ENCODE assay signal across 8 cellular contexts in genomic region chr5:73447234-73448071, GRCh38. TPM values are rescaled to one million over a fixed set of nuclear protein-coding genes. Genes with fewer than 3 reads are reported as not detected.
DNase-seq lines count a peak whose midpoint lies in the region; ATAC-seq and TF ChIP-seq lines count a peak whose summit lies in the region.

No MANE protein-coding gene starts in this region.

- no peaks in the 10 kb centered on the region for H3K9me3 ChIP-seq in esophagus muscularis mucosa
- peaks cover 3% of the 10 kb centered on the region for H3K9me3 ChIP-seq in neuron (ENCODE audit: low read length)

- H3K4me1 Mint-ChIP-seq in activated CD4-positive, alpha-beta memory T cell treated with anti-CD3 and anti-CD28 coated beads for 36 hours (ENCODE audit: low read depth), result peaks cover 22% of the 10 kb centered on the region

- H3K4me1 ChIP-seq in esophagus muscularis mucosa (peaks cover 16 to 65% (median 49%) of the 10 kb centered on the region in 4 donors), neuron (ENCODE audit: insufficient read depth, low read length) (peaks cover 9% of the 10 kb centered on the region)

- H3K27ac Mint-ChIP-seq in activated CD4-positive, alpha-beta memory T cell treated with anti-CD3 and anti-CD28 coated beads for 36 hours, result peak overlapping the region; percentile 42

- TF ChIP-seq CTCF in esophagus muscularis mucosa (IDR thresholded peaks at IDR 0.05), result no peak

- WGBS in esophagus muscularis mucosa, result no CpG with 5 or more reads among the region's 127 CpGs

- peak overlapping the region; percentile 75 for H3K4me3 Mint-ChIP-seq in activated CD4-positive, alpha-beta memory T cell treated with anti-CD3 and anti-CD28 coated beads for 36 hours

- no peak for TF ChIP-seq POLR2A in esophagus muscularis mucosa (IDR thresholded peaks at IDR 0.05; ENCODE audit: low read depth)

- DNase-seq in Right ventricle myocardium superior (peak; percentile 54), Right ventricle myocardium inferior (ENCODE audit: missing footprints) (no peak), M059J (ENCODE audit: low read depth) (peak; percentile 61), esophagus muscularis mucosa (ENCODE audit: extremely low spot score) (peak; percentile 91), AML-193 (lab: John Stamatoyannopoulos, UW) (no peak), C1 segment of cervical spinal cord (lab: John Stamatoyannopoulos, UW) (no peak)
- DNase-seq in activated CD4-positive, alpha-beta memory T cell treated with anti-CD3 and anti-CD28 coated beads for 36 hours, result peak; percentile 64

- peaks cover 4 to 83% (median 57%) of the 10 kb centered on the region in 4 donors for H3K27me3 ChIP-seq in esophagus muscularis mucosa
- H3K27me3 ChIP-seq in neuron (ENCODE audit: insufficient read depth, low read length), result peaks cover 74% of the 10 kb centered on the region

- H3K4me3 ChIP-seq in esophagus muscularis mucosa (peak overlapping the region; percentile 64 to 83 (median 71)), neuron (ENCODE audit: low read length) (peak overlapping the region; percentile 45)

- H3K27me3 Mint-ChIP-seq in activated CD4-positive, alpha-beta memory T cell treated with anti-CD3 and anti-CD28 coated beads for 36 hours, result peaks cover 69% of the 10 kb centered on the region

- no peak for ATAC-seq in Right ventricle myocardium superior (ENCODE audit: poor library complexity)
- ATAC-seq in Right ventricle myocardium inferior, result no peak

- no peak for TF ChIP-seq EP300 in esophagus muscularis mucosa (IDR thresholded peaks at IDR 0.05)

- peak overlapping the region; percentile 85 to 94 (median 94) for H3K27ac ChIP-seq in esophagus muscularis mucosa (replicated peaks in 1 of 4)

- POLR2A ChIA-PET in activated CD4-positive, alpha-beta memory T cell treated with anti-CD3 and anti-CD28 coated beads for 36 hours (lab: Charles Lee), result interaction anchor here (1.1 kb wide), 1 partner anchor 144 kb away, joined by 3 read pairs; no protein-coding TSS in a partner anchor

- intact Hi-C loops in Right ventricle myocardium superior (cut with DNase I) (no loop called here), Right ventricle myocardium inferior (cut with DNase I) (loop anchor here (10.0 kb wide), 1 partner anchor 143 kb away; no protein-coding TSS in a partner anchor), esophagus muscularis mucosa (cut with DNase I) (no loop called here)
- intact Hi-C loops in activated CD4-positive, alpha-beta memory T cell treated with anti-CD3 and anti-CD28 coated beads for 36 hours (cut with micrococcal nuclease), result loop anchor here (2.0 to 5.0 kb wide), 4 partner anchors 51 to 490 kb away; partner anchors contain the start of genes BTF3 and FCHO2

- H3K9me3 Mint-ChIP-seq in activated CD4-positive, alpha-beta memory T cell treated with anti-CD3 and anti-CD28 coated beads for 36 hours, result no peaks in the 10 kb centered on the region

- CTCF ChIA-PET in activated CD4-positive, alpha-beta memory T cell treated with anti-CD3 and anti-CD28 coated beads for 36 hours (lab: Charles Lee), result interaction anchor here (1.3 to 2.6 kb wide), 4 partner anchors 53 to 231 kb away, joined by 3 to 11 read pairs (median 4); no protein-coding TSS in a partner anchor

- H3K36me3 ChIP-seq in esophagus muscularis mucosa (peaks cover 0 to 7% (median 2%) of the 10 kb centered on the region in 4 donors), neuron (ENCODE audit: insufficient read depth, low read length) (no peaks in the 10 kb centered on the region)

- peaks cover 18% of the 10 kb centered on the region for H3K36me3 Mint-ChIP-seq in activated CD4-positive, alpha-beta memory T cell treated with anti-CD3 and anti-CD28 coated beads for 36 hours

- peak overlapping the region; percentile 83 for H2AFZ ChIP-seq in neuron (ENCODE audit: low read depth, low read length)

RNA-seq across cellular contexts. Expression of gene FOXD1, which starts 1.1 kb away (rescaled TPM):
- total RNA-seq in Right ventricle myocardium superior (not detected), Right ventricle myocardium inferior (not detected), esophagus muscularis mucosa (10 to 100 TPM in 3 of 4 donors, 1 to 10 TPM in 1; 5.0 to 23.4 (median 13.6) TPM)
- 17.1 and 17.4 TPM in 2 replicates for total RNA-seq in M059J (2014; rRNA removed; shearing (Covaris generic))
- under 1 TPM; 0.38 to 0.46 TPM for total RNA-seq in activated CD4-positive, alpha-beta memory T cell treated with anti-CD3 and anti-CD28 coated beads for 36 hours

RNA-seq across cellular contexts. Expression of gene BTF3, which starts 50.8 kb away (rescaled TPM):
- 364 TPM for total RNA-seq in Right ventricle myocardium superior
- total RNA-seq in Right ventricle myocardium inferior, result 391 TPM
- total RNA-seq in M059J (2014; rRNA removed; shearing (Covaris generic)), result 449 and 524 TPM in 2 replicates
- total RNA-seq in activated CD4-positive, alpha-beta memory T cell treated with anti-CD3 and anti-CD28 coated beads for 36 hours, result 100 to 1,000 TPM; 936 to 944 TPM
- total RNA-seq in esophagus muscularis mucosa, result 100 to 1,000 TPM; 455 to 574 (median 539) TPM

Comparison
In these comparisons a context has a peak if more than half of its experiments do, and no peak if none do; other contexts are left out.
1. DNase-seq: peak in Right ventricle myocardium superior (single experiment), M059J (single experiment), activated CD4-positive, alpha-beta memory T cell treated with anti-CD3 and anti-CD28 coated beads for 36 hours (single experiment) and esophagus muscularis mucosa (single experiment); none in Right ventricle myocardium inferior (single experiment), AML-193 (0 of 2) and C1 segment of cervical spinal cord (0 of 14).
2. intact Hi-C loops: an anchor here in Right ventricle myocardium inferior (10.0 kb wide) and activated CD4-positive, alpha-beta memory T cell treated with anti-CD3 and anti-CD28 coated beads for 36 hours (2.0 to 5.0 kb wide); none called in Right ventricle myocardium superior and esophagus muscularis mucosa.